ENCODE assay signal across 34 cellular contexts in genomic region chr6:21159465-21159864, GRCh38.
DNase-seq lines count a peak whose midpoint lies in the region; ATAC-seq and TF ChIP-seq lines count a peak whose summit lies in the region.
"Had no signal": no experiment of that assay in that cellular context is flagged by ENCODE, and none has a peak within 500 bp of the region (broad histone marks: within the 10 kb centered on the region; RNA-seq: fewer than 3 reads in every experiment).

No MANE protein-coding gene starts in this region.

- ATAC-seq in GM18870 (IDR thresholded peaks at IDR 0.05; ENCODE audit: unreplicated experiment) (peak; percentile 59), GM21423 (IDR thresholded peaks at IDR 0.05; ENCODE audit: unreplicated experiment) (peak; percentile 28), HG03175 (IDR thresholded peaks at IDR 0.05; ENCODE audit: unreplicated experiment) (peak; percentile 40)
- ATAC-seq: mucosa of descending colon; natural killer cell; sciatic nerve; stimulated activated naive CD8-positive, alpha-beta T cell treated with anti-CD3 and anti-CD28 coated beads, Interleukin-15, amount 100 ng/mL, for 72 hours had no signal

- no peak overlapping the region for H3K4me3 ChIP-seq in GM12865 (ENCODE audit: low read depth, low read length)
- H3K4me3 ChIP-seq: ascending aorta, cardiac muscle cell, colonic mucosa, mucosa of descending colon, prostate gland, SJCRH30, thyroid gland, vagina had no signal

- DNase-seq in GM12865 (ENCODE audit: low read depth): peak; percentile 35
- DNase-seq in activated T-cell treated with anti-CD3 and anti-CD28 coated beads, Interleukin-2, amount 50 U/mL, for 1 hour: no peak
- no peak for DNase-seq in inferior parietal cortex (ENCODE audit: extremely low spot score)
- DNase-seq in cerebellar nuclear complex (lab: John Stamatoyannopoulos, UW): no peak
- DNase-seq in HPDE6-E6E7 (ENCODE audit: extremely low spot score): no peak
- DNase-seq: activated CD4-positive, alpha-beta T cell treated with anti-CD3 and anti-CD28 coated beads, Interleukin-2, amount 10 ng/mL, durations not matched to agents 24 days and 14 days; activated gamma-delta T cell; activated naive CD8-positive, alpha-beta T cell treated with anti-CD3 and anti-CD28 coated beads for 36 hours; activated T-cell treated with anti-CD3 and anti-CD28 coated beads, Interleukin-2, amount 50 U/mL, for 24 hours; colonic mucosa; DMS79; effector CD4-positive, alpha-beta T cell; H9; IMR-90; mammary epithelial cell; mucosa of descending colon; natural killer cell; NCI-H146; nucleus accumbens; RPMI8226; SJCRH30; stimulated activated CD8-positive, alpha-beta memory T cell treated with anti-CD3 and anti-CD28 coated beads, Interleukin-4, amount 100 ng/mL, for 48 hours; stimulated activated naive CD8-positive, alpha-beta T cell treated with anti-CD3 and anti-CD28 coated beads, Interleukin-15, amount 100 ng/mL, for 72 hours; SW 1271; T1000; thyroid gland had no signal

- no peak for TF ChIP-seq CTCF in GM12865 (IDR thresholded peaks at IDR 0.05; ENCODE audit: insufficient read depth, low read depth, low read length, missing control alignments)
